ENCODE assay signal across 17 cellular contexts in genomic region chr16:68126395-68126794, GRCh38. TPM values are rescaled to one million over a fixed set of nuclear protein-coding genes. Genes with fewer than 3 reads are reported as not detected.
A peak's percentile ranks its signal among the peaks of the same experiment; 100 is the strongest.
DNase-seq lines count a peak whose midpoint lies in the region; ATAC-seq and TF ChIP-seq lines count a peak whose summit lies in the region.
"Had no signal": no experiment of that assay in that cellular context is flagged by ENCODE, and none has a peak within 500 bp of the region (broad histone marks: within the 10 kb centered on the region; RNA-seq: fewer than 3 reads in every experiment).

No MANE protein-coding gene starts in this region.

- TF ChIP-seq CTCF in GM12865 (IDR thresholded peaks at IDR 0.05; ENCODE audit: insufficient read depth, low read depth, low read length, missing control alignments) (no peak), fibroblast of the aortic adventitia (IDR thresholded peaks at IDR 0.05; ENCODE audit: insufficient read depth, low read length) (no peak)

- DNase-seq in GM12865 (ENCODE audit: low read depth) = peak; percentile 81
- DNase-seq in GM19238 (ENCODE audit: insufficient read length, low spot score) = peak; percentile 21
- peak; percentile 16 for DNase-seq in fibroblast of the aortic adventitia (ENCODE audit: low read depth)
- no peak for DNase-seq in UCSD-AML1 (lab: John Stamatoyannopoulos, UW; ENCODE audit: unreplicated experiment)
- DNase-seq in NCI-H1417 (lab: John Stamatoyannopoulos, UW) = no peak
- DNase-seq: activated CD4-positive, CD25-positive, alpha-beta regulatory T cell treated with anti-CD3 and anti-CD28 coated beads, Interleukin-2, amount 50 U/mL, for 72 hours; activated gamma-delta T cell; brain microvascular endothelial cell; DND-41; H9; left ventricle myocardium inferior; NCI-H2029; retina; SW 1271; tibial artery had no signal

- H3K4me3 ChIP-seq in GM12865 (ENCODE audit: low read depth, low read length) (no peak overlapping the region), fibroblast of the aortic adventitia (ENCODE audit: low read depth, low read length) (no peak overlapping the region)
- H3K4me3 ChIP-seq: left ventricle myocardium inferior, tibial artery had no signal

- ATAC-seq in HG03135 (IDR thresholded peaks at IDR 0.05; ENCODE audit: unreplicated experiment) (peak; percentile 67), GM18870 (IDR thresholded peaks at IDR 0.05; ENCODE audit: unreplicated experiment) (no peak)

RNA-seq across cellular contexts. Expression of gene NFATC3, which starts 41.2 kb away (rescaled TPM):
- total RNA-seq in fibroblast of the aortic adventitia (ENCODE audit: low replicate concordance) = 17.7 and 36.3 TPM in 2 replicates

Comparison
In these comparisons a context has a peak if more than half of its experiments do, and no peak if none do; other contexts are left out.
1. DNase-seq: peak in GM12865 (single experiment), GM19238 (single experiment) and fibroblast of the aortic adventitia (single experiment); none in UCSD-AML1 (single experiment) and NCI-H1417 (0 of 3).